Comparison of ENCODE assay signal across 8 cellular contexts in the genomic region with DNA sequence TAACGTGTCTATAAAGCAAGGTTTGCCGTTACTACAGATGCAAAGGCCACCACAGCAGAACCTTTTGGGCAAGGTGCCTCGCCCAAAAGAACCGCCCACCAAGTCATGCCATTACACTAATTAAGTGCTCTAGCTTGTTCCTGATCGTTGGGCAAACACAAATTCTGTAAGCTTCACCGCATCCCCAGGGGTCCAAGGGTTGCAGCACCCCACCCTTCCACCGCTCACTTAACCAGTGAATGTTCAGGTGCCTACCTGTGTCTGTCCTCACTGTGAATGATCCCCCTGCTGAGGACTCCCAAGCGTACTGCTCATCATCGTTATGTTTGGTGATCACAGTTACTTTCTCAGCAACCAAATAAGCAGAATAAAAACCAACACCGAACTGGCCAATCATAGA. TPM values are rescaled to one million over a fixed set of nuclear protein-coding genes. Genes with fewer than 3 reads are reported as not detected.
DNase-seq lines count a peak whose midpoint lies in the region; ATAC-seq and TF ChIP-seq lines count a peak whose summit lies in the region.

No MANE protein-coding gene starts in this region.

- CTCF ChIA-PET in BJ (lab: Yijun Ruan, JAX), result interaction anchor here (1.4 to 2.3 kb wide), 3 partner anchors 10 to 124 kb away, joined by 3 to 6 read pairs (median 4); no protein-coding TSS in a partner anchor

- H3K27me3 ChIP-seq in BJ (ENCODE audit: control insufficient read depth, insufficient read depth, low read length), result no peaks in the 10 kb centered on the region

- DNase-seq in BJ (ENCODE audit: low read depth) (no peak), natural killer cell (no peak), NCI-H1694 treated with DMSO at 0.1 percent for 48 hours (lab: John Stamatoyannopoulos, UW) (no peak), EL (no peak), GF-D8 (lab: John Stamatoyannopoulos, UW) (no peak), GM03348 (ENCODE audit: low spot score) (no peak)
- no peak for DNase-seq in Jurkat, Clone E6-1 (ENCODE audit: low read depth, low spot score)

- H3K4me3 ChIP-seq in BJ (ENCODE audit: low read depth, low read length), result peak overlapping the region; percentile 83
- H3K4me3 ChIP-seq in Jurkat, Clone E6-1 (ENCODE audit: low read length), result peak overlapping the region; percentile 79

- peak overlapping the region; percentile 99 for H3K27ac ChIP-seq in cingulate gyrus (ENCODE audit: low read depth, low read length)

- TF ChIP-seq CTCF in BJ (IDR thresholded peaks at IDR 0.05; ENCODE audit: insufficient read depth, low read depth, low read length) (no peak), natural killer cell (IDR thresholded peaks at IDR 0.05) (no peak)

- H3K4me3 Mint-ChIP-seq in natural killer cell, result peak overlapping the region; percentile 95

- H3K27me3 Mint-ChIP-seq in natural killer cell (ENCODE audit: low read depth in 2 of 2), result no peaks in the 10 kb centered on the region

- H3K36me3 ChIP-seq in BJ (ENCODE audit: control insufficient read depth, insufficient read depth, low read length), result peaks cover 9% of the 10 kb centered on the region

- H3K4me1 Mint-ChIP-seq in natural killer cell, result peaks cover 67 to 69% of the 10 kb centered on the region in 2 donors

- intact Hi-C loops in natural killer cell (cut with micrococcal nuclease), result loop anchor here (10.0 kb wide), 1 partner anchor 261 kb away; no protein-coding TSS in a partner anchor

- peak overlapping the region; percentile 37 to 95 for H3K27ac Mint-ChIP-seq in natural killer cell

- peaks cover 27% of the 10 kb centered on the region for H3K36me3 Mint-ChIP-seq in natural killer cell

- no peaks in the 10 kb centered on the region for H3K9me3 Mint-ChIP-seq in natural killer cell

- ATAC-seq in natural killer cell, result no peak

- POLR2A ChIA-PET in BJ (lab: Charles Lee), result no interaction called here

RNA-seq across cellular contexts. Expression of a gene that starts 1.3 kb away (rescaled TPM):
- polyA plus RNA-seq in BJ (2011; rRNA removed), result 222 and 440 TPM in 2 replicates
- 161 and 204 TPM in 2 replicates for polyA minus RNA-seq in BJ (2011; rRNA and poly(A)+ RNA removed)
- polyA plus RNA-seq in Jurkat, Clone E6-1 (2012; ENCODE audit: insufficient read depth, insufficient read length), result 1,401 TPM
- total RNA-seq in natural killer cell, result 100 to 1,000 TPM; 470 to 665 (median 663) TPM

RNA-seq across cellular contexts. Expression of a gene that starts 54.2 kb away (rescaled TPM):
- 18.3 TPM in 2 replicates for polyA plus RNA-seq in BJ (2011; rRNA removed)
- 22.9 and 34.4 TPM in 2 replicates for polyA minus RNA-seq in BJ (2011; rRNA and poly(A)+ RNA removed)
- 15.5 TPM for polyA plus RNA-seq in Jurkat, Clone E6-1 (2012; ENCODE audit: insufficient read depth, insufficient read length)
- 10 to 100 TPM; 55.5 to 66.7 (median 62.2) TPM for total RNA-seq in natural killer cell
